18 cellular contexts compared by ENCODE assay signal in genomic region chr9:90449213-90449925, GRCh38.
DNase-seq lines count a peak whose midpoint lies in the region; TF ChIP-seq lines count a peak whose summit lies in the region.
"Had no signal": no experiment of that assay in that cellular context is flagged by ENCODE, and none has a peak within 500 bp of the region (broad histone marks: within the 10 kb centered on the region; RNA-seq: fewer than 3 reads in every experiment).

No MANE protein-coding gene starts in this region.

- H3K9me2 ChIP-seq in PC-9 (ENCODE audit: insufficient read depth), result no peaks in the 10 kb centered on the region

- no peaks in the 10 kb centered on the region for H3F3A ChIP-seq in PC-9 (ENCODE audit: insufficient read depth, low read depth)

- H3K9me3 ChIP-seq in PC-9 (ENCODE audit: insufficient read depth, low read depth), result peaks cover 3% of the 10 kb centered on the region; the same call in 1 of the 2 replicates
- H3K9me3 ChIP-seq: SJCRH30 had no signal

- no peaks in the 10 kb centered on the region for H3K79me2 ChIP-seq in PC-9 (ENCODE audit: low read depth)

- DNase-seq in NCI-H82 (lab: John Stamatoyannopoulos, UW) (peak; percentile 25), NCI-H82 treated with DMSO at 0.1 percent for 48 hours (lab: John Stamatoyannopoulos, UW; ENCODE audit: unreplicated experiment) (no peak), NCI-H510A treated with DMSO at 0.1 percent for 48 hours (lab: John Stamatoyannopoulos, UW) (peak; percentile 80), glomerular visceral epithelial cell (ENCODE audit: extremely low spot score) (peak; percentile 97), renal cortical epithelial cell (ENCODE audit: low read depth) (peak; percentile 63), NCI-H2227 treated with DMSO at 0.1 percent for 48 hours (lab: John Stamatoyannopoulos, UW) (no peak), DMS 273 (lab: John Stamatoyannopoulos, UW; ENCODE audit: unreplicated experiment) (no peak), PC-9 (no peak)
- DNase-seq: DMS 273 treated with DMSO at 0.1 percent for 48 hours, EL, HFFc6, KG1, NCI-H1417 treated with DMSO at 0.1 percent for 48 hours, NCI-H2081 treated with DMSO at 0.1 percent for 48 hours, NCI-H524, RPMI8226, SJCRH30 had no signal

- TF ChIP-seq CTCF in PC-9 (conservative IDR thresholded peaks at IDR 0.05), result no peak

- intact Hi-C loops in PC-9 (cut with micrococcal nuclease; ENCODE audit: unreplicated experiment), result no loop called here

- H3K36me3 ChIP-seq in PC-9 (ENCODE audit: low read depth), result no peaks in the 10 kb centered on the region
- H3K36me3 ChIP-seq: BLaER1 treated with 17β-estradiol and CSF1 and Interleukin-3, amounts not matched to agents 10 nM and 100 nM; SJCRH30 had no signal

- POLR2A ChIA-PET in PC-9 (lab: Charles Lee; ENCODE audit: unreplicated experiment), result no interaction called here

- H3K4me2 ChIP-seq in PC-9, result no peak overlapping the region
- H3K4me2 ChIP-seq: BLaER1 treated with 17β-estradiol and CSF1 and Interleukin-3, amounts not matched to agents 10 nM and 100 nM had no signal

- no TSS peak for BruUV-seq in PC-9 (replicated peaks; lab: Mats Ljungman, UMichigan)

- H2AFZ ChIP-seq in PC-9, result no peak overlapping the region

- no peaks in the 10 kb centered on the region for H4K20me1 ChIP-seq in PC-9 (ENCODE audit: insufficient read depth)
- H4K20me1 ChIP-seq: BLaER1 treated with 17β-estradiol and CSF1 and Interleukin-3, amounts not matched to agents 10 nM and 100 nM had no signal

- H3K27me3 ChIP-seq in PC-9 (ENCODE audit: insufficient read depth, low read depth), result no peaks in the 10 kb centered on the region
- H3K27me3 ChIP-seq: BLaER1 treated with 17β-estradiol and CSF1 and Interleukin-3, amounts not matched to agents 10 nM and 100 nM; SJCRH30 had no signal

- H3K4me3 ChIP-seq in PC-9, result no peak overlapping the region
- H3K4me3 ChIP-seq: BLaER1 treated with 17β-estradiol and CSF1 and Interleukin-3, amounts not matched to agents 10 nM and 100 nM; SJCRH30 had no signal

- CTCF ChIA-PET in PC-9 (lab: Charles Lee), result no interaction called here

- H3K4me1 ChIP-seq in PC-9 (replicated peaks; ENCODE audit: insufficient read depth), result no peaks in the 10 kb centered on the region
- H3K4me1 ChIP-seq: BLaER1 treated with 17β-estradiol and CSF1 and Interleukin-3, amounts not matched to agents 10 nM and 100 nM; SJCRH30 had no signal

- H3K27ac ChIP-seq in PC-9, result no peak overlapping the region
- H3K27ac ChIP-seq: BLaER1 treated with 17β-estradiol and CSF1 and Interleukin-3, amounts not matched to agents 10 nM and 100 nM; SJCRH30 had no signal

Comparison
In these comparisons a context has a peak if more than half of its experiments do, and no peak if none do; other contexts are left out.
1. DNase-seq: peak in NCI-H82 (single experiment), NCI-H510A treated with DMSO at 0.1 percent for 48 hours (single experiment), glomerular visceral epithelial cell (single experiment) and renal cortical epithelial cell (single experiment); none in NCI-H82 treated with DMSO at 0.1 percent for 48 hours (single experiment), NCI-H2227 treated with DMSO at 0.1 percent for 48 hours (single experiment), DMS 273 (single experiment) and PC-9 (0 of 2).